Comparison of ENCODE assay signal across 18 cellular contexts in the genomic region with DNA sequence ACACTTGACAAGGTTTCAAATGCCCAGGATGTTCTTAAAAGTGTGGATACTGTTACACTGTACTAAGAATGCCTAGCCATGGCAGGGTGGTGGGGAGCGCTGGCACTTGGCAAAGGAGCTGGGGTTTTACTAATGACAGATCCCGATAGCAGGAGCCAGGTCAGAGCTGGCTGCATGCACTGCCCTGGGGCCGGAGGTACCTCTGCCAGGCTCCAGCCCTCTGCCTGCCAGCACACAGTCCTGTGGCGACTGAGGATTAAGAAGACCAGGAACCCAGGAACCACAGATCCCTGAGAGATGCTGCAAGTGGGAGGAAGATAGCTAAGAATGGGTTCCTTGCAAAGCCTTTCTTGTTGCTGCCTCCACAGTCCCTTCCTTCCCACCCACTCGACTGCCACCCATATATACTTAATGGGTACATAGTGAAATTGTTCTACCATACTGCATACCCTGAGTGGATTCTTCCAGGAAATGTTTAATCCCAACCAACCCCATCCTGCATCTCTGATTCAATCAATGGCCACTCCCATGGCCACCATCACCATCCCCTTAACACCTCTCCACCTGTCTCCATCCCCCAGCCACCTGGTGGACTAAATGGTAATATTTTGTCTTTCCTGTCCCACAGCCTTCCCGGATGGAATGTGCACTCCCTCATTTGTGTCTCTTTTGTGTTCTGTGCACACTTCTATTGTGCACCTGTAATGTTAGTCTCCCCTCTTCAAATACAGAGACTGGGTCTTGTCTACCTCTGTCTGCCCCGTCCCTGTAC.
DNase-seq lines count a peak whose midpoint lies in the region; ATAC-seq and TF ChIP-seq lines count a peak whose summit lies in the region.
"Had no signal": no experiment of that assay in that cellular context is flagged by ENCODE, and none has a peak within 500 bp of the region (broad histone marks: within the 10 kb centered on the region; RNA-seq: fewer than 3 reads in every experiment).

No MANE protein-coding gene starts in this region.

- peak overlapping the region; percentile 86 for H3K27ac ChIP-seq in left ventricle myocardium inferior (replicated peaks)
- H3K27ac ChIP-seq in gastrocnemius medialis, result peak overlapping the region; percentile 50 to 74 (median 56)
- H3K27ac ChIP-seq: esophagus squamous epithelium, right lobe of liver had no signal

- peaks cover 27% of the 10 kb centered on the region for H3K4me1 ChIP-seq in left ventricle myocardium inferior
- H3K4me1 ChIP-seq in gastrocnemius medialis, result peaks cover 4 to 14% of the 10 kb centered on the region in 2 donors
- H3K4me1 ChIP-seq: esophagus squamous epithelium, right lobe of liver had no signal

- TF ChIP-seq POLR2A in gastrocnemius medialis (IDR thresholded peaks at IDR 0.05), result no peak

- no peaks in the 10 kb centered on the region for H3K9me3 Mint-ChIP-seq in MCF 10A (ENCODE audit: unreplicated experiment)
- H3K9me3 Mint-ChIP-seq: activated naive CD4-positive, alpha-beta T cell treated with anti-CD3 and anti-CD28 coated beads, Interleukin-2, amount 10 ng/mL, durations not matched to agents 7 days and 5 days; nephron progenitor cell had no signal

- H3K36me3 Mint-ChIP-seq in MCF 10A (ENCODE audit: insufficient read depth, unreplicated experiment), result no peaks in the 10 kb centered on the region
- H3K36me3 Mint-ChIP-seq: activated naive CD4-positive, alpha-beta T cell treated with anti-CD3 and anti-CD28 coated beads, Interleukin-2, amount 10 ng/mL, durations not matched to agents 7 days and 5 days had no signal

- H3K27me3 Mint-ChIP-seq in MCF 10A (ENCODE audit: insufficient read depth, unreplicated experiment), result no peaks in the 10 kb centered on the region

- peak; percentile 55 to 64 for ATAC-seq in gastrocnemius medialis

- H3K27ac Mint-ChIP-seq in MCF 10A (ENCODE audit: low read depth, unreplicated experiment), result no peak overlapping the region
- H3K27ac Mint-ChIP-seq: activated naive CD4-positive, alpha-beta T cell treated with anti-CD3 and anti-CD28 coated beads, Interleukin-2, amount 10 ng/mL, durations not matched to agents 7 days and 5 days; nephron progenitor cell had no signal

- CTCF ChIA-PET in MCF 10A (lab: Yijun Ruan, JAX), result no interaction called here

- H3K36me3 ChIP-seq in left ventricle myocardium inferior (no peaks in the 10 kb centered on the region), gastrocnemius medialis (no peaks in the 10 kb centered on the region)
- H3K36me3 ChIP-seq: esophagus squamous epithelium, right lobe of liver had no signal

- intact Hi-C loops in MCF 10A (cut with micrococcal nuclease), result no loop called here
- intact Hi-C loops in left ventricle myocardium inferior (cut with micrococcal nuclease), result no loop called here
- intact Hi-C loops in gastrocnemius medialis (cut with DNase I; ENCODE audit: low total_unique reads), result loop anchor here (2.0 to 10.0 kb wide), 2 partner anchors 135 to 533 kb away; no protein-coding TSS in a partner anchor

- H3K4me3 ChIP-seq in LNCaP clone FGC (ENCODE audit: low read depth, low read length) (no peak overlapping the region), left ventricle myocardium inferior (peak overlapping the region; percentile 50), gastrocnemius medialis (no peak overlapping the region)
- H3K4me3 ChIP-seq: esophagus squamous epithelium, right lobe of liver had no signal

- POLR2A ChIA-PET in MCF 10A (lab: Yijun Ruan, JAX), result interaction anchor here (0.6 to 1.6 kb wide), 2 partner anchors 9 to 102 kb away, joined by 3 to 4 read pairs; no protein-coding TSS in a partner anchor

- peaks cover 9% of the 10 kb centered on the region for H3K4me1 Mint-ChIP-seq in MCF 10A (ENCODE audit: insufficient read depth, unreplicated experiment)
- H3K4me1 Mint-ChIP-seq: activated naive CD4-positive, alpha-beta T cell treated with anti-CD3 and anti-CD28 coated beads, Interleukin-2, amount 10 ng/mL, durations not matched to agents 7 days and 5 days had no signal

- H3K9me3 ChIP-seq in left ventricle myocardium inferior (replicated peaks) (no peaks in the 10 kb centered on the region), gastrocnemius medialis (no peaks in the 10 kb centered on the region)
- H3K9me3 ChIP-seq: esophagus squamous epithelium, right lobe of liver had no signal

- TF ChIP-seq CTCF in LNCaP clone FGC (IDR thresholded peaks at IDR 0.05; ENCODE audit: control insufficient read depth, extremely low read depth, insufficient read depth) (0 out of 2 replicates have a peak, but pooled peaks have one; percentile 18), MCF 10A (IDR thresholded peaks at IDR 0.05; ENCODE audit: unreplicated experiment) (no peak), left ventricle myocardium inferior (IDR thresholded peaks at IDR 0.05; ENCODE audit: borderline replicate concordance) (no peak), gastrocnemius medialis (IDR thresholded peaks at IDR 0.05 in 4 of 5, conservative IDR thresholded peaks at IDR 0.05 in 1 of 5) (no peak)

- in situ Hi-C loops in gastrocnemius medialis (cut with MboI; ENCODE audit: low sequenced_read_pairs in 4 of 4), result no loop called here

- no TSS peak for BruUV-seq in MCF 10A (replicated peaks; lab: Mats Ljungman, UMichigan)

- no peak overlapping the region for H3K4me3 Mint-ChIP-seq in MCF 10A (ENCODE audit: unreplicated experiment)
- H3K4me3 Mint-ChIP-seq: activated naive CD4-positive, alpha-beta T cell treated with anti-CD3 and anti-CD28 coated beads, Interleukin-2, amount 10 ng/mL, durations not matched to agents 7 days and 5 days; nephron progenitor cell had no signal

- DNase-seq in LNCaP clone FGC (ENCODE audit: low read depth) (no peak), MCF 10A (ENCODE audit: unreplicated experiment) (peak; percentile 18), left ventricle myocardium inferior (peak; percentile 61), gastrocnemius medialis (peak; percentile 14 to 28), NCI-H446 treated with DMSO at 0.1 percent for 48 hours (lab: John Stamatoyannopoulos, UW) (no peak), NCI-H748 treated with DMSO at 0.1 percent for 48 hours (lab: John Stamatoyannopoulos, UW) (no peak), SKM-1 treated with dmso at 0.1 percent for 144 hours (lab: John Stamatoyannopoulos, UW; ENCODE audit: unreplicated experiment) (no peak)
- DNase-seq: activated CD4-positive, alpha-beta T cell treated with anti-CD3 and anti-CD28 coated beads, Interleukin-2, amount 50 U/mL, for 4 hours; activated naive CD4-positive, alpha-beta T cell treated with anti-CD3 and anti-CD28 coated beads, Interleukin-2, amount 10 ng/mL, durations not matched to agents 7 days and 5 days; activated T-cell treated with anti-CD3 and anti-CD28 coated beads for 4 hours; Calu3; esophagus squamous epithelium; mesenchymal stem cell; NCI-H2029 treated with DMSO at 0.1 percent for 48 hours; NCI-H774; nephron progenitor cell; right lobe of liver; stimulated activated CD4-positive, alpha-beta T cell treated with anti-CD3 and anti-CD28 coated beads, Interleukin-1b, Interleukin-23, amount 100 ng/mL, for 48 hours had no signal

- no peaks in the 10 kb centered on the region for H3K27me3 ChIP-seq in left ventricle myocardium inferior (ENCODE audit: low read depth)
- H3K27me3 ChIP-seq in gastrocnemius medialis, result no peaks in the 10 kb centered on the region
- H3K27me3 ChIP-seq: right lobe of liver had no signal

Comparison
In these comparisons a context has a peak if more than half of its experiments do, and no peak if none do; other contexts are left out.
1. DNase-seq: peak in MCF 10A (single experiment), left ventricle myocardium inferior (single experiment) and gastrocnemius medialis (2 of 2); none in LNCaP clone FGC (single experiment), NCI-H446 treated with DMSO at 0.1 percent for 48 hours (single experiment), NCI-H748 treated with DMSO at 0.1 percent for 48 hours (single experiment) and SKM-1 treated with dmso at 0.1 percent for 144 hours (single experiment).